ENCODE assay signal across 31 cellular contexts in genomic region chr9:28502189-28502588, GRCh38.
"Had no signal": no experiment of that assay in that cellular context is flagged by ENCODE, and none has a peak within 500 bp of the region (broad histone marks: within the 10 kb centered on the region; RNA-seq: fewer than 3 reads in every experiment).

No MANE protein-coding gene starts in this region.

- DNase-seq: activated effector memory CD4-positive, alpha-beta T cell treated with anti-CD3 and anti-CD28 coated beads, Interleukin-2, amount 50 U/mL, for 16 hours; activated effector memory CD4-positive, alpha-beta T cell treated with Interleukin-2 at 50 U/mL for 16 hours; activated gamma-delta T cell; activated gamma-delta T cell treated with Interleukin-2 at 50 U/mL for 16 hours; activated naive CD4-positive, alpha-beta T cell; activated naive CD4-positive, alpha-beta T cell treated with anti-CD3 and anti-CD28 coated beads for 36 hours; activated naive CD4-positive, alpha-beta T cell treated with anti-CD3 and anti-CD28 coated beads, Interleukin-2, amount 10 ng/mL, durations not matched to agents 7 days and 5 days; activated naive CD4-positive, alpha-beta T cell treated with anti-CD3 and anti-CD28 coated beads, Interleukin-2, amount 50 U/mL, for 16 hours; activated naive CD4-positive, alpha-beta T cell treated with Interleukin-2 at 50 U/mL for 16 hours; activated naive CD8-positive, alpha-beta T cell treated with anti-CD3 and anti-CD28 coated beads for 36 hours; activated naive CD8-positive, alpha-beta T cell treated with anti-CD3 and anti-CD28 coated beads, Interleukin-2, amount 10 ng/mL, durations not matched to agents 7 days and 5 days; activated naive CD8-positive, alpha-beta T cell treated with anti-CD3 and anti-CD28 coated beads, Interleukin-2, amount 50 U/mL, for 24 hours; activated T-cell treated with anti-CD3 and anti-CD28 coated beads, Interleukin-2, amount 50 U/mL, for 24 hours; activated T-cell treated with anti-CD3 and anti-CD28 coated beads, Interleukin-2, amount 50 U/mL, for 4 hours; activated T-cell treated with anti-CD3 and anti-CD28 coated beads, Interleukin-2, amount 50 U/mL, for 48 hours; activated T-cell treated with anti-CD3 and anti-CD28 coated beads, Interleukin-2, amount 50 U/mL, for 72 hours; adrenal gland; amniotic stem cell; amygdala; anterior cingulate cortex; aorta; body of pancreas; brain microvascular endothelial cell; caudate nucleus; central memory CD4-positive, alpha-beta T cell; cerebellar nuclear complex had no signal

- H3K27ac ChIP-seq: adrenal gland, ascending aorta, body of pancreas, brain microvascular endothelial cell, breast epithelium, cardiac muscle cell had no signal

- H3K4me1 ChIP-seq: adrenal gland, ascending aorta, body of pancreas, breast epithelium had no signal

- ATAC-seq: activated naive CD4-positive, alpha-beta T cell treated with anti-CD3 and anti-CD28 coated beads, Interleukin-2, amount 50 U/mL, for 72 hours; activated naive CD8-positive, alpha-beta T cell treated with anti-CD3 and anti-CD28 coated beads, Interleukin-2, amount 50 U/mL, for 24 hours; activated T-cell treated with anti-CD3 and anti-CD28 coated beads, Interleukin-2, amount 50 U/mL, for 4 hours; activated T-cell treated with anti-CD3 and anti-CD28 coated beads, Interleukin-2, amount 50 U/mL, for 72 hours; activated T-helper 17 cell treated with anti-CD3 and anti-CD28 coated beads, Interleukin-2, amount 50 U/mL, for 72 hours; body of pancreas had no signal

- H3K9me3 ChIP-seq: adrenal gland, ascending aorta, body of pancreas had no signal

- H3K4me3 ChIP-seq: adrenal gland, ascending aorta, body of pancreas, breast epithelium, cardiac muscle cell had no signal

- H3K36me3 ChIP-seq: adrenal gland, ascending aorta, brain microvascular endothelial cell, cardiac muscle cell had no signal

- H3K27me3 ChIP-seq: adrenal gland, ascending aorta, body of pancreas, brain microvascular endothelial cell, breast epithelium, cardiac muscle cell had no signal
